Comparison of ENCODE assay signal across 8 cellular contexts in the genomic region with DNA sequence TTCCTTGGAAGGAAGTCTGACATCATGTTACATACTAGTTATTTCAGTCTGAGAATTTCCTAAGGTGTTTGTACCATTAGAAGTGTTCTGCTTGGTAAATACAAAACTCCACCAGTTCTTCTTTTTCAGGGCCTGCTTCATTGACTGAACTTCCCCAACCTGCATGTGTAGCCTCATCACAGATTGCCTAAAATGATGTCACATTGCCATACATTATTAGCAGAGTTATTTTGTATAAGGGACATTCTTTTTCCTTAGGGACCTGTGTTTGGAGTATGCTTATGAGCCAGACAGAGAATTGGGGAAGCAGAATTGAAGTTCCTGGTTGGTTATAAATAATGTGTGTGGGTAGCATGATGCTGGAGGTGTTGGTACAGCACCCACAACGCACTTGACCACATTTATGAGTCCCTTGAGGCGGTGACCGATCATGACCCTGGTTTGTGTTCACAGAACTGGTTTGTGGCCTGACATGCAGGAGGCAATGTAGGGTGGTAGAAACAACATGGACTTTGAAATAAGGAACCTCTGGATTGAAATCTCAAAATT. TPM values are rescaled to one million over a fixed set of nuclear protein-coding genes. Genes with fewer than 3 reads are reported as not detected.
A peak's percentile ranks its signal among the peaks of the same experiment; 100 is the strongest.
DNase-seq lines count a peak whose midpoint lies in the region; ATAC-seq and TF ChIP-seq lines count a peak whose summit lies in the region.

No MANE protein-coding gene starts in this region.

- peaks cover 2% of the 10 kb centered on the region for H3K27me3 Mint-ChIP-seq in activated CD4-positive, alpha-beta memory T cell treated with anti-CD3 and anti-CD28 coated beads, Interleukin-2, amount 10 ng/mL, durations not matched to agents 7 days and 5 days

- H3K4me3 ChIP-seq in colonic mucosa = no peak overlapping the region
- no peak overlapping the region for H3K4me3 ChIP-seq in mesendoderm (ENCODE audit: low read length)

- no peaks in the 10 kb centered on the region for H3K9me3 ChIP-seq in colonic mucosa

- H3K9me3 Mint-ChIP-seq in activated CD4-positive, alpha-beta memory T cell treated with anti-CD3 and anti-CD28 coated beads, Interleukin-2, amount 10 ng/mL, durations not matched to agents 7 days and 5 days = no peaks in the 10 kb centered on the region

- no peak overlapping the region for H4K8ac ChIP-seq in mesendoderm (ENCODE audit: low read depth, low read length)

- H3K79me2 ChIP-seq in mesendoderm (ENCODE audit: control insufficient read depth, insufficient read depth, low read length) = no peaks in the 10 kb centered on the region

- H3K27ac ChIP-seq in colonic mucosa (no peak overlapping the region), mesendoderm (ENCODE audit: low read depth, low read length) (no peak overlapping the region)

- peak; percentile 59 for ATAC-seq in GM18499 (IDR thresholded peaks at IDR 0.05; ENCODE audit: insufficient read depth, unreplicated experiment)
- peak; percentile 64 for ATAC-seq in GM21526 (IDR thresholded peaks at IDR 0.05; ENCODE audit: low FRiP score, unreplicated experiment)
- ATAC-seq in HG03432 (IDR thresholded peaks at IDR 0.05; ENCODE audit: unreplicated experiment) = peak; percentile 85

- H2BK120ac ChIP-seq in mesendoderm (ENCODE audit: low read depth, low read length) = no peak overlapping the region

- H3K56ac ChIP-seq in mesendoderm (ENCODE audit: low read length) = no peak overlapping the region

- no peak overlapping the region for H3K4me3 Mint-ChIP-seq in activated CD4-positive, alpha-beta memory T cell treated with anti-CD3 and anti-CD28 coated beads, Interleukin-2, amount 10 ng/mL, durations not matched to agents 7 days and 5 days

- DNase-seq in UCSD-AML1 (lab: John Stamatoyannopoulos, UW; ENCODE audit: unreplicated experiment) (peak; percentile 55), colonic mucosa (no peak), hippocampal formation (lab: John Stamatoyannopoulos, UW) (no peak), mesendoderm (no peak)
- no peak for DNase-seq in activated CD4-positive, alpha-beta memory T cell treated with anti-CD3 and anti-CD28 coated beads, Interleukin-2, amount 10 ng/mL, durations not matched to agents 7 days and 5 days

- intact Hi-C loops in colonic mucosa (cut with DNase I) = no loop called here

- TF ChIP-seq CTCF in colonic mucosa (IDR thresholded peaks at IDR 0.05) = no peak

- H3K4me1 ChIP-seq in colonic mucosa = no peaks in the 10 kb centered on the region
- H3K4me1 ChIP-seq in mesendoderm (ENCODE audit: control insufficient read depth, low read depth, low read length) = peaks cover 1% of the 10 kb centered on the region

- H2BK5ac ChIP-seq in mesendoderm (ENCODE audit: low read length) = no peak overlapping the region

- no peak overlapping the region for H3K4me2 ChIP-seq in mesendoderm (ENCODE audit: low read length)

- H3K36me3 Mint-ChIP-seq in activated CD4-positive, alpha-beta memory T cell treated with anti-CD3 and anti-CD28 coated beads, Interleukin-2, amount 10 ng/mL, durations not matched to agents 7 days and 5 days (ENCODE audit: low read depth) = no peaks in the 10 kb centered on the region

- no peaks in the 10 kb centered on the region for H3K27me3 ChIP-seq in colonic mucosa
- no peaks in the 10 kb centered on the region for H3K27me3 ChIP-seq in mesendoderm (ENCODE audit: insufficient read depth, low read length, poor library complexity)

- H2AK5ac ChIP-seq in mesendoderm (ENCODE audit: low read length) = no peak overlapping the region

- POLR2A ChIA-PET in activated CD4-positive, alpha-beta memory T cell treated with anti-CD3 and anti-CD28 coated beads, Interleukin-2, amount 10 ng/mL, durations not matched to agents 7 days and 5 days (lab: Charles Lee) = no interaction called here

- H2BK15ac ChIP-seq in mesendoderm (replicated peaks; ENCODE audit: low read depth) = no peak overlapping the region

- no peaks in the 10 kb centered on the region for H3K4me1 Mint-ChIP-seq in activated CD4-positive, alpha-beta memory T cell treated with anti-CD3 and anti-CD28 coated beads, Interleukin-2, amount 10 ng/mL, durations not matched to agents 7 days and 5 days

- H4K5ac ChIP-seq in mesendoderm (ENCODE audit: low read length) = no peak overlapping the region

- CTCF ChIA-PET in activated CD4-positive, alpha-beta memory T cell treated with anti-CD3 and anti-CD28 coated beads, Interleukin-2, amount 10 ng/mL, durations not matched to agents 7 days and 5 days (lab: Charles Lee) = interaction anchor here (0.7 to 1.6 kb wide), 2 partner anchors 11 to 74 kb away, joined by 3 read pairs; no protein-coding TSS in a partner anchor

- no peak overlapping the region for H3K9ac ChIP-seq in colonic mucosa (ENCODE audit: low read depth in 2 of 2, low read length in 2 of 2)
- no peak overlapping the region for H3K9ac ChIP-seq in mesendoderm (ENCODE audit: low read length)

- WGBS in mesendoderm (ENCODE audit: extremely low coverage, insufficient coverage, low lambda C conversion rate) = no CpG with 5 or more reads among the region's 3 CpGs

- H3K79me1 ChIP-seq in mesendoderm (ENCODE audit: low read length) = no peaks in the 10 kb centered on the region

- no peak overlapping the region for H3K23ac ChIP-seq in mesendoderm (ENCODE audit: low read length)

- H3K36me3 ChIP-seq in colonic mucosa (no peaks in the 10 kb centered on the region), mesendoderm (ENCODE audit: control insufficient read depth, insufficient read depth, low read length) (no peaks in the 10 kb centered on the region)

- H3K27ac Mint-ChIP-seq in activated CD4-positive, alpha-beta memory T cell treated with anti-CD3 and anti-CD28 coated beads, Interleukin-2, amount 10 ng/mL, durations not matched to agents 7 days and 5 days = no peak overlapping the region

- H3K4ac ChIP-seq in mesendoderm (ENCODE audit: low read depth, low read length) = no peak overlapping the region

- H3K18ac ChIP-seq in mesendoderm (ENCODE audit: low read length) = no peak overlapping the region

RNA-seq across cellular contexts. Expression of a gene that starts 16.4 kb away (rescaled TPM):
- total RNA-seq in colonic mucosa = 1 to 10 TPM in 1 of 2 donors, under 1 TPM in 1; 0.29 to 1.4 TPM
- not detected for total RNA-seq in activated CD4-positive, alpha-beta memory T cell treated with anti-CD3 and anti-CD28 coated beads, Interleukin-2, amount 10 ng/mL, durations not matched to agents 7 days and 5 days
- not detected for polyA plus RNA-seq in mesendoderm (2013, experiment 1 of 2)
- polyA plus RNA-seq in mesendoderm (2013, experiment 2 of 2) = not detected
